8 cellular contexts compared by ENCODE assay signal in genomic region chr19:16143399-16144215, GRCh38. TPM values are rescaled to one million over a fixed set of nuclear protein-coding genes. Genes with fewer than 3 reads are reported as not detected.
DNase-seq lines count a peak whose midpoint lies in the region; ATAC-seq and TF ChIP-seq lines count a peak whose summit lies in the region.

A gene with protein sequence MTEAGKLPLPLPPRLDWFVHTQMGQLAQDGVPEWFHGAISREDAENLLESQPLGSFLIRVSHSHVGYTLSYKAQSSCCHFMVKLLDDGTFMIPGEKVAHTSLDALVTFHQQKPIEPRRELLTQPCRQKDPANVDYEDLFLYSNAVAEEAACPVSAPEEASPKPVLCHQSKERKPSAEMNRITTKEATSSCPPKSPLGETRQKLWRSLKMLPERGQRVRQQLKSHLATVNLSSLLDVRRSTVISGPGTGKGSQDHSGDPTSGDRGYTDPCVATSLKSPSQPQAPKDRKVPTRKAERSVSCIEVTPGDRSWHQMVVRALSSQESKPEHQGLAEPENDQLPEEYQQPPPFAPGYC (plus strand): TSS chr19:16143685. CDS start chr19:16148751, 5,066 bp downstream.

- H3K4me3 Mint-ChIP-seq in CD8-positive, alpha-beta memory T cell = peak within 1 kb of the TSS; percentile 90 to 97 (median 93)
- peak within 1 kb of the TSS; percentile 98 to 99 for H3K4me3 Mint-ChIP-seq in effector memory CD8-positive, alpha-beta T cell

- H3K9me3 Mint-ChIP-seq in CD8-positive, alpha-beta memory T cell = no peaks in the 10 kb centered on the region
- no peaks in the 10 kb centered on the region for H3K9me3 Mint-ChIP-seq in effector memory CD8-positive, alpha-beta T cell

- peak within 1 kb of the TSS; percentile 82 to 98 (median 96) for H3K27ac Mint-ChIP-seq in CD8-positive, alpha-beta memory T cell
- peak within 1 kb of the TSS; percentile 98 to 99 for H3K27ac Mint-ChIP-seq in effector memory CD8-positive, alpha-beta T cell

- POLR2A ChIA-PET in CD8-positive, alpha-beta memory T cell (lab: Charles Lee) = interaction anchor here (0.6 to 2.0 kb wide), 7 partner anchors 12 to 228 kb away, joined by 3 to 9 read pairs (median 3); no protein-coding TSS in a partner anchor

- WGBS in suprapubic skin = 44% methylated on average over 9 of the region's 13 CpGs

- peaks cover 0 to 8% (median 2%) of the 10 kb centered on the region in 3 donors for H3K36me3 Mint-ChIP-seq in CD8-positive, alpha-beta memory T cell
- peaks cover 21% of the 10 kb centered on the region for H3K36me3 Mint-ChIP-seq in effector memory CD8-positive, alpha-beta T cell (ENCODE audit: insufficient read depth)

- peak; percentile 53 for ATAC-seq in GM19467 (IDR thresholded peaks at IDR 0.05; ENCODE audit: unreplicated experiment)
- ATAC-seq in effector memory CD8-positive, alpha-beta T cell (replicated peaks) = peak; percentile 88
- ATAC-seq in HG03457 (IDR thresholded peaks at IDR 0.05; ENCODE audit: unreplicated experiment) = no peak

- H3K27me3 Mint-ChIP-seq in CD8-positive, alpha-beta memory T cell = no peaks in the 10 kb centered on the region
- H3K27me3 Mint-ChIP-seq in effector memory CD8-positive, alpha-beta T cell = no peaks in the 10 kb centered on the region

- H3K36me3 ChIP-seq in CD8-positive, alpha-beta memory T cell (ENCODE audit: insufficient read depth, low read length) = peaks cover 2% of the 10 kb centered on the region
- no peaks in the 10 kb centered on the region for H3K36me3 ChIP-seq in suprapubic skin

- H3K27me3 ChIP-seq in CD8-positive, alpha-beta memory T cell (ENCODE audit: insufficient read depth, low read length, poor library complexity, severe bottlenecking) = no peaks in the 10 kb centered on the region
- H3K27me3 ChIP-seq in suprapubic skin = peaks cover 11% of the 10 kb centered on the region

- H3K4me1 Mint-ChIP-seq in CD8-positive, alpha-beta memory T cell = peaks cover 44 to 59% (median 54%) of the 10 kb centered on the region in 3 donors
- peaks cover 46 to 53% of the 10 kb centered on the region in 2 donors for H3K4me1 Mint-ChIP-seq in effector memory CD8-positive, alpha-beta T cell (ENCODE audit: low read depth in 2 of 2)

- no peak for TF ChIP-seq CTCF in suprapubic skin (IDR thresholded peaks at IDR 0.05)

- H3K4me3 ChIP-seq in CD8-positive, alpha-beta memory T cell (ENCODE audit: low read length) = peak within 1 kb of the TSS; percentile 90
- no peak within 1 kb of the TSS for H3K4me3 ChIP-seq in suprapubic skin

- peak within 1 kb of the TSS; percentile 78 for H3K27ac ChIP-seq in CD8-positive, alpha-beta memory T cell (ENCODE audit: low read depth, low read length)
- no peak within 1 kb of the TSS for H3K27ac ChIP-seq in suprapubic skin

- DNase-seq in CD8-positive, alpha-beta memory T cell = peak; percentile 63 to 86 (median 74)
- DNase-seq in LoVo (ENCODE audit: low spot score) (peak; percentile 87), suprapubic skin (ENCODE audit: low spot score in 2 of 2) (no peak)
- peak; percentile 89 for DNase-seq in activated CD4-positive, alpha-beta T cell treated with anti-CD3 and anti-CD28 coated beads for 1 hour
- DNase-seq in effector memory CD8-positive, alpha-beta T cell = peak; percentile 71 to 73 (median 73)
- peak; percentile 51 to 62 (median 61) for DNase-seq in stimulated activated CD4-positive, alpha-beta T cell treated with anti-CD3 and anti-CD28 coated beads, Interleukin-12 subunit alpha, Interleukin-12 subunit beta, amount 100 ng/mL, for 48 hours (ENCODE audit: low read depth in 2 of 3, low spot score in 1 of 3)

- peaks cover 28% of the 10 kb centered on the region for H3K4me1 ChIP-seq in CD8-positive, alpha-beta memory T cell (ENCODE audit: insufficient read depth, low read length)
- no peaks in the 10 kb centered on the region for H3K4me1 ChIP-seq in suprapubic skin

- TF ChIP-seq POLR2A in suprapubic skin (IDR thresholded peaks at IDR 0.05) = no peak

- CTCF ChIA-PET in CD8-positive, alpha-beta memory T cell (lab: Charles Lee) = interaction anchor here (0.7 to 1.5 kb wide), 8 partner anchors 13 to 228 kb away, joined by 3 to 10 read pairs (median 3); partner anchors contain the start of gene TPM4

- TF ChIP-seq EP300 in suprapubic skin (IDR thresholded peaks at IDR 0.05) = no peak

- no peaks in the 10 kb centered on the region for H3K9me3 ChIP-seq in CD8-positive, alpha-beta memory T cell (ENCODE audit: low read length)
- no peaks in the 10 kb centered on the region for H3K9me3 ChIP-seq in suprapubic skin

RNA-seq across cellular contexts. Expression of the gene that starts here (rescaled TPM):
- 1 to 10 TPM; 8.6 to 9.3 TPM for total RNA-seq in CD8-positive, alpha-beta memory T cell
- 12.8 TPM for polyA plus RNA-seq in CD8-positive, alpha-beta memory T cell
- total RNA-seq in suprapubic skin = 1 to 10 TPM in 1 of 4 donors, under 1 TPM in 1, not detected in 2; 0.23 to 1.4 TPM

Comparison
In these comparisons a context has a peak if more than half of its experiments do, and no peak if none do; other contexts are left out.
1. DNase-seq: peak in CD8-positive, alpha-beta memory T cell (5 of 5), LoVo (single experiment), activated CD4-positive, alpha-beta T cell treated with anti-CD3 and anti-CD28 coated beads for 1 hour (single experiment), effector memory CD8-positive, alpha-beta T cell (3 of 3) and stimulated activated CD4-positive, alpha-beta T cell treated with anti-CD3 and anti-CD28 coated beads, Interleukin-12 subunit alpha, Interleukin-12 subunit beta, amount 100 ng/mL, for 48 hours (3 of 3); none in suprapubic skin (0 of 2).